In the genomic region with DNA sequence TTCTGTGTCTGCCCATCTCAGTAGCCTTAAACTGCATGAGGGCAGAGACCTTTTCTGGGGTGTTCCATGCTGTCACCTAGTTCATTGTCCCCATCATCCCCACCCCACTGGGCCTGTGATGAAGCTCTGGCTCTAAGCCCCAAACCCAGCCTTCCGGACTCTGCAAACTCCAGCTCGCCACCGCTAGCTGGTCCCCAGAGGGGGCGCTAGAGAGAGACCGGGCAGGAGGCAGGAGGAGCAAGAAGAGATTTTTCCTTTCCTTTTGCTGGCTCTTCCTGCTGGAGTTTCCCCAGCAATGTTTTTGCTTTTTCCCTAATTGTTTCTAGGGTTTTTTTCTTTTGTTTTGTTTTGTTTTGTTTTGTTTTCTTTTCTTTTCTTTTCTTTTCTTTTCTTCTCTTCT, we compare ENCODE assay signal across 9 cellular contexts.
A peak's percentile ranks its signal among the peaks of the same experiment; 100 is the strongest.
DNase-seq lines count a peak whose midpoint lies in the region; ATAC-seq, FAIRE-seq and TF ChIP-seq lines count a peak whose summit lies in the region.
"Had no signal": no experiment of that assay in that cellular context is flagged by ENCODE, and none has a peak within 500 bp of the region (broad histone marks: within the 10 kb centered on the region; RNA-seq: fewer than 3 reads in every experiment).

No MANE protein-coding gene starts in this region.

- no peak for TF ChIP-seq POLR2A in erythroblast (IDR thresholded peaks at IDR 0.05; ENCODE audit: low read length)

- peak; percentile 3 for DNase-seq in A172 (ENCODE audit: low spot score)
- peak; percentile 8 for DNase-seq in NCI-H69 (lab: John Stamatoyannopoulos, UW)
- DNase-seq in erythroblast (lab: John Stamatoyannopoulos, UW) = peak; percentile 29 to 51
- no peak for DNase-seq in COLO829 (ENCODE audit: low spot score)

- peaks cover 6% of the 10 kb centered on the region for H3K4me1 Mint-ChIP-seq in stimulated activated memory B cell treated with anti-CD40 and anti-IgM and Interleukin-4, amounts not matched to agents 10 μg/mL and 1 μg/mL and 100 μg/mL, for 72 hours

- H3K9me3 Mint-ChIP-seq in stimulated activated memory B cell treated with anti-CD40 and anti-IgM and Interleukin-4, amounts not matched to agents 10 μg/mL and 1 μg/mL and 100 μg/mL, for 72 hours = peaks cover 3% of the 10 kb centered on the region

- no peak overlapping the region for H3K27ac Mint-ChIP-seq in stimulated activated memory B cell treated with anti-CD40 and anti-IgM and Interleukin-4, amounts not matched to agents 10 μg/mL and 1 μg/mL and 100 μg/mL, for 72 hours

- no peaks in the 10 kb centered on the region for H3K36me3 Mint-ChIP-seq in stimulated activated memory B cell treated with anti-CD40 and anti-IgM and Interleukin-4, amounts not matched to agents 10 μg/mL and 1 μg/mL and 100 μg/mL, for 72 hours

- H3K27me3 Mint-ChIP-seq in stimulated activated memory B cell treated with anti-CD40 and anti-IgM and Interleukin-4, amounts not matched to agents 10 μg/mL and 1 μg/mL and 100 μg/mL, for 72 hours = no peaks in the 10 kb centered on the region

- peak; percentile 40 for FAIRE-seq in G401.6 (lab: Jason Lieb, UNC)
- FAIRE-seq: GM12892 had no signal

- no peak overlapping the region for H3K4me3 Mint-ChIP-seq in stimulated activated memory B cell treated with anti-CD40 and anti-IgM and Interleukin-4, amounts not matched to agents 10 μg/mL and 1 μg/mL and 100 μg/mL, for 72 hours

- ATAC-seq in stimulated activated memory B cell treated with anti-CD40 and anti-IgM and Interleukin-4, amounts not matched to agents 10 μg/mL and 1 μg/mL and 100 μg/mL, for 72 hours = no peak
- no peak for ATAC-seq in GM19463 (IDR thresholded peaks at IDR 0.05; ENCODE audit: unreplicated experiment)
- no peak for ATAC-seq in GM21390 (IDR thresholded peaks at IDR 0.05; ENCODE audit: unreplicated experiment)
